Comparison of ENCODE assay signal across 8 cellular contexts in the genomic region with DNA sequence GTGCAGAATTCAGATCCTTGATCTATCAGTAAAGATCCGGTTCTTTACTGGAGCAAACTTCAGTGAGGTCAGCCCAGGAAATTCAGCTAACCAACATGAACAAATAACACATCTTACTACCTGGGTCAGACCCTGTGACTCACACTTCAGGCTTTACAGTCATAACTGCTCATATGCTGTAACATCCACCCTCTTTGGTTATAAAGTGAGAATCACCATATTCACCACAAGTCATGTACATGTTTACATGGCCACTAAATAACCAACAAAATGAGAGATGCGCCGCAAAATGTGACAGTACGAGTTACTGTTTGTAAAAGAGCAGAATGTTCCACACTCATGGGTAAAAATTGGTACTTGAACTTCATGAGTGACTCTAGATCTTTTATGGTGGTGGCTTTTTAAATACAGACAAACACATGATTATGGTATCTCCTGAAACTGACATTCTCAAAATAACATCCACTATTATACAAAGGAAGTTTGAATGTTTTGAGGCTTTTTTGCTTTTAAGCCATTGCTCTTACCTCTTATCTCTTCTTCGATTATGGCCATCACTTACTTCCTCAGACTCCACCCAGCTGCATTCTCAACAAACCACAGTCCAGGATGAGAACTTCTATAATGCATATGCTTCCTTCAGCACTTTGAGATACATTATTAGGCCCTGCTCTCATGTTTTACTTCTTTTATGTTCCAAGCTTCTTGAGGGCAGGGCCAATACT.
A peak's percentile ranks its signal among the peaks of the same experiment; 100 is the strongest.
DNase-seq lines count a peak whose midpoint lies in the region; ATAC-seq and TF ChIP-seq lines count a peak whose summit lies in the region.

No MANE protein-coding gene starts in this region.

- DNase-seq in activated CD8-positive, alpha-beta memory T cell treated with anti-CD3 and anti-CD28 coated beads for 4 hours (ENCODE audit: low read depth in 2 of 2): peak; percentile 20 to 21
- no peak for DNase-seq in activated CD8-positive, alpha-beta memory T cell treated with anti-CD3 and anti-CD28 coated beads for 24 hours
- DNase-seq in Peyer's patch: peak in 1 of 3 donors; percentile 60
- peak; percentile 77 for DNase-seq in central memory CD4-positive, alpha-beta T cell
- peak; percentile 52 for DNase-seq in stimulated activated CD8-positive, alpha-beta memory T cell treated with anti-CD3 and anti-CD28 coated beads, Interleukin-4, amount 100 ng/mL, for 48 hours
- DNase-seq in amygdala (lab: John Stamatoyannopoulos, UW): no peak
- no peak for DNase-seq in GM10248 (ENCODE audit: extremely low spot score)

- H3K4me3 ChIP-seq in Peyer's patch: no peak overlapping the region

- no peaks in the 10 kb centered on the region for H3K27me3 ChIP-seq in Peyer's patch

- TF ChIP-seq CTCF in Peyer's patch (IDR thresholded peaks at IDR 0.05) (no peak), GM10248 (IDR thresholded peaks at IDR 0.05; ENCODE audit: control extremely low read depth, extremely low read depth, low read depth, missing control alignments) (no peak)

- H3K4me1 ChIP-seq in Peyer's patch: peaks cover 0 to 15% (median 1%) of the 10 kb centered on the region in 4 donors

- no peaks in the 10 kb centered on the region for H3K9me3 ChIP-seq in Peyer's patch

- peak in 1 of 2 donors; percentile 30 for TF ChIP-seq POLR2A in Peyer's patch (IDR thresholded peaks at IDR 0.05)

- POLR2A ChIA-PET in GM10248 (lab: Yijun Ruan, JAX): no interaction called here

- H3K27ac ChIP-seq in Peyer's patch: peak overlapping the region in 3 of 4 donors; percentile 37 to 64 (median 41)

- no peak for ATAC-seq in GM21723 (IDR thresholded peaks at IDR 0.05; ENCODE audit: unreplicated experiment)

- H3K36me3 ChIP-seq in Peyer's patch: no peaks in the 10 kb centered on the region

- CTCF ChIA-PET in GM10248 (lab: Yijun Ruan, JAX): no interaction called here

Comparison
In these comparisons a context has a peak if more than half of its experiments do, and no peak if none do; other contexts are left out.
1. DNase-seq: peak in activated CD8-positive, alpha-beta memory T cell treated with anti-CD3 and anti-CD28 coated beads for 4 hours (2 of 2), central memory CD4-positive, alpha-beta T cell (single experiment) and stimulated activated CD8-positive, alpha-beta memory T cell treated with anti-CD3 and anti-CD28 coated beads, Interleukin-4, amount 100 ng/mL, for 48 hours (single experiment); none in activated CD8-positive, alpha-beta memory T cell treated with anti-CD3 and anti-CD28 coated beads for 24 hours (single experiment), amygdala (0 of 56) and GM10248 (single experiment).